In genomic region chr16:4184038-4184702, GRCh38 we compare ENCODE assay signal across 8 cellular contexts. TPM values are rescaled to one million over a fixed set of nuclear protein-coding genes. Genes with fewer than 3 reads are reported as not detected.
DNase-seq lines count a peak whose midpoint lies in the region; ATAC-seq and TF ChIP-seq lines count a peak whose summit lies in the region.

No MANE protein-coding gene starts in this region.

- no peaks in the 10 kb centered on the region for H4K20me1 ChIP-seq in PC-9 (ENCODE audit: insufficient read depth)

- peak overlapping the region; percentile 59 for H3K27ac Mint-ChIP-seq in osteocyte (ENCODE audit: unreplicated experiment)

- H3F3A ChIP-seq in PC-9 (ENCODE audit: insufficient read depth, low read depth) = peaks cover 13% of the 10 kb centered on the region

- peak overlapping the region; percentile 80 for H3K4me3 ChIP-seq in PC-9

- H3K4me1 Mint-ChIP-seq in osteocyte (ENCODE audit: unreplicated experiment) = peaks cover 10% of the 10 kb centered on the region

- no TSS peak for BruUV-seq in PC-9 (replicated peaks; lab: Mats Ljungman, UMichigan)

- H3K27me3 Mint-ChIP-seq in osteocyte (ENCODE audit: unreplicated experiment) = peaks cover 5% of the 10 kb centered on the region

- peak overlapping the region; percentile 76 for H3K4me3 Mint-ChIP-seq in osteocyte (ENCODE audit: unreplicated experiment)

- peak; percentile 56 for TF ChIP-seq POLR2A in erythroblast (IDR thresholded peaks at IDR 0.05; ENCODE audit: low read length)

- POLR2A ChIA-PET in PC-9 (lab: Charles Lee; ENCODE audit: unreplicated experiment) = interaction anchor here (0.6 kb wide), 1 partner anchor 69 kb away, joined by 3 read pairs; no protein-coding TSS in a partner anchor

- no peaks in the 10 kb centered on the region for H3K9me3 ChIP-seq in ES-I3 (ENCODE audit: control insufficient read depth, insufficient read depth, low read length)
- H3K9me3 ChIP-seq in PC-9 (ENCODE audit: insufficient read depth, low read depth) = no peaks in the 10 kb centered on the region

- H3K27ac ChIP-seq in PC-9 = peak overlapping the region; percentile 95; the same call in 1 of the 2 replicates

- H3K4me2 ChIP-seq in PC-9 = peak overlapping the region; percentile 84

- CTCF ChIA-PET in PC-9 (lab: Charles Lee) = interaction anchor here (0.6 kb wide), 1 partner anchor 106 kb away, joined by 3 read pairs; no protein-coding TSS in a partner anchor

- H3K36me3 Mint-ChIP-seq in osteocyte (ENCODE audit: unreplicated experiment) = no peaks in the 10 kb centered on the region

- no peaks in the 10 kb centered on the region for H3K27me3 ChIP-seq in PC-9 (ENCODE audit: insufficient read depth, low read depth)

- ATAC-seq in HG03342 (IDR thresholded peaks at IDR 0.05; ENCODE audit: unreplicated experiment) = no peak
- ATAC-seq in HG02885 (IDR thresholded peaks at IDR 0.05; ENCODE audit: poor library complexity, unreplicated experiment) = no peak

- no peaks in the 10 kb centered on the region for H3K9me3 Mint-ChIP-seq in osteocyte (ENCODE audit: unreplicated experiment)

- intact Hi-C loops in PC-9 (cut with micrococcal nuclease; ENCODE audit: unreplicated experiment) = loop anchor here (5.0 kb wide), 2 partner anchors 202 to 302 kb away; partner anchors contain the start of gene CREBBP

- H3K4me1 ChIP-seq in ES-I3 (ENCODE audit: insufficient read depth, low read length) = no peaks in the 10 kb centered on the region
- peaks cover 16% of the 10 kb centered on the region for H3K4me1 ChIP-seq in PC-9 (replicated peaks; ENCODE audit: insufficient read depth)

- H2AFZ ChIP-seq in PC-9 = peak overlapping the region; percentile 94; the same call in 1 of the 2 replicates

- DNase-seq in PC-9 (no peak), erythroblast (lab: John Stamatoyannopoulos, UW) (no peak), osteocyte (ENCODE audit: extremely low spot score, unreplicated experiment) (no peak), NCI-H524 (lab: John Stamatoyannopoulos, UW) (no peak)
- DNase-seq in stimulated activated CD4-positive, alpha-beta T cell treated with anti-CD3 and anti-CD28 coated beads, Interleukin-4, amount 100 ng/mL, for 24 hours = no peak

- no peaks in the 10 kb centered on the region for H3K9me2 ChIP-seq in PC-9 (ENCODE audit: insufficient read depth)

- H3K79me2 ChIP-seq in PC-9 (ENCODE audit: low read depth) = no peaks in the 10 kb centered on the region

- H3K9ac ChIP-seq in ES-I3 (ENCODE audit: low read depth, low read length) = peak overlapping the region; percentile 86

- TF ChIP-seq CTCF in PC-9 (conservative IDR thresholded peaks at IDR 0.05) (no peak), osteocyte (IDR thresholded peaks at IDR 0.05) (no peak)

- H3K36me3 ChIP-seq in ES-I3 (ENCODE audit: insufficient read depth, low read length) (no peaks in the 10 kb centered on the region), PC-9 (ENCODE audit: low read depth) (no peaks in the 10 kb centered on the region)

RNA-seq across cellular contexts. Expression of gene SRL, which starts 57.7 kb away (rescaled TPM):
- total RNA-seq in PC-9 (2021) (not detected in 2 replicates), osteocyte (not detected in 2 replicates)
